Comparison of ENCODE assay signal across 2 cellular contexts in the genomic region with DNA sequence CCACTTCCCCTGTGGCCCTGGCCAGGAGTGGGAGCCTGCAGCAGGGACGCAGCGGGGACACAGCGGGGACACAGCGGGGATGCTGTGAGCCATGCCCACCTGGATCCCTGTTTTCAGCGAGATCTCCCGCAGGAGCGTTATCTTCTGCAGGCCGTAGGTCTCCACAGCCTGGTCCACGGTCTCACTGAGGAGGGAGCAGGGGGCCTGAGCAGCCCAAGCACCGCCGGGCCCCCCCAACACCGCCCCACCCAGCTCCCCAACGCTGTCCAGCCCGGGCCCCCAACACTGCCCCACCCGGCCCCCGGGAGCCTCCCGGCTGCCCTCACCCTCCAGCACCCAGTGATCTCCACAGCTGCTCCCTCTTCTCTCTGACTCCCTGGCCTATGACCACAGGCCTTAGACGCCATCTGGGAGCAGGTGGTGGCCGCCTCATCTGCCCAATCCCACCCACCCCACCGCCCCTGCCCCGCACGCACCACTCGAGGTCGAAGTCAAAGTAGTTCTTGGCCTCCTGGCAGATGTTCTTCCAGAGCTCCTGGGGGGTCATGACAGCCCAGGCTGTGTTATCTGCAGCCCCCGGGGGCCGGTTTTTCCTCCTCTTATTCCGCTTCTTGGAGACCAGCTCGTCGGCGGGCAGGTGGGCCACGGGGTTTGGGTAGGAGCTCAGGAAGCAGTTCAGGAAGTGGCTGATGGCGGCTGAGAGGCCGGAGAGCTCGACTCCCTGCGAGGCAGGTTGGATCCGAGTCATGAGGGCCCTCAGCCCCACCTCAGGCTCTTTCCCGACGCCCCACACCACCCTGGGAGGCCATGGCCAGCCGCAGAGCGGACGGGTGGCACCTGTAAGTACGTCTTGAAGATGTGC.
TF ChIP-seq lines count a peak whose summit lies in the region.

No MANE protein-coding gene starts in this region.

TF ChIP-seq in SK-N-SH, 30 proteins besides CTCF, POLR2A, EP300 and RAD21 (continued from another document):
- TF ChIP-seq, protein P1, sequence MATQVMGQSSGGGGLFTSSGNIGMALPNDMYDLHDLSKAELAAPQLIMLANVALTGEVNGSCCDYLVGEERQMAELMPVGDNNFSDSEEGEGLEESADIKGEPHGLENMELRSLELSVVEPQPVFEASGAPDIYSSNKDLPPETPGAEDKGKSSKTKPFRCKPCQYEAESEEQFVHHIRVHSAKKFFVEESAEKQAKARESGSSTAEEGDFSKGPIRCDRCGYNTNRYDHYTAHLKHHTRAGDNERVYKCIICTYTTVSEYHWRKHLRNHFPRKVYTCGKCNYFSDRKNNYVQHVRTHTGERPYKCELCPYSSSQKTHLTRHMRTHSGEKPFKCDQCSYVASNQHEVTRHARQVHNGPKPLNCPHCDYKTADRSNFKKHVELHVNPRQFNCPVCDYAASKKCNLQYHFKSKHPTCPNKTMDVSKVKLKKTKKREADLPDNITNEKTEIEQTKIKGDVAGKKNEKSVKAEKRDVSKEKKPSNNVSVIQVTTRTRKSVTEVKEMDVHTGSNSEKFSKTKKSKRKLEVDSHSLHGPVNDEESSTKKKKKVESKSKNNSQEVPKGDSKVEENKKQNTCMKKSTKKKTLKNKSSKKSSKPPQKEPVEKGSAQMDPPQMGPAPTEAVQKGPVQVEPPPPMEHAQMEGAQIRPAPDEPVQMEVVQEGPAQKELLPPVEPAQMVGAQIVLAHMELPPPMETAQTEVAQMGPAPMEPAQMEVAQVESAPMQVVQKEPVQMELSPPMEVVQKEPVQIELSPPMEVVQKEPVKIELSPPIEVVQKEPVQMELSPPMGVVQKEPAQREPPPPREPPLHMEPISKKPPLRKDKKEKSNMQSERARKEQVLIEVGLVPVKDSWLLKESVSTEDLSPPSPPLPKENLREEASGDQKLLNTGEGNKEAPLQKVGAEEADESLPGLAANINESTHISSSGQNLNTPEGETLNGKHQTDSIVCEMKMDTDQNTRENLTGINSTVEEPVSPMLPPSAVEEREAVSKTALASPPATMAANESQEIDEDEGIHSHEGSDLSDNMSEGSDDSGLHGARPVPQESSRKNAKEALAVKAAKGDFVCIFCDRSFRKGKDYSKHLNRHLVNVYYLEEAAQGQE (IDR thresholded peaks at IDR 0.05; ENCODE audit: low read depth, low read length), result no peak
- TF ChIP-seq MXI1 (IDR thresholded peaks at IDR 0.05; ENCODE audit: low read depth, low read length) (no peak), TEAD4 (IDR thresholded peaks at IDR 0.05; ENCODE audit: borderline replicate concordance, insufficient read depth) (no peak), NRF1 (IDR thresholded peaks at IDR 0.05; ENCODE audit: low read depth, low read length) (no peak), JUND (IDR thresholded peaks at IDR 0.05) (no peak), SMC3 (IDR thresholded peaks at IDR 0.05; ENCODE audit: low read depth, low read length) (no peak), GABPA (IDR thresholded peaks at IDR 0.05; ENCODE audit: low read depth) (no peak), TAF1 (IDR thresholded peaks at IDR 0.05; ENCODE audit: borderline replicate concordance, low read depth, low read length) (no peak), FOXM1 (IDR thresholded peaks at IDR 0.05; ENCODE audit: low read depth) (no peak), MEF2A (IDR thresholded peaks at IDR 0.05; ENCODE audit: borderline replicate concordance, low read depth) (no peak)
- TF ChIP-seq, protein P2, sequence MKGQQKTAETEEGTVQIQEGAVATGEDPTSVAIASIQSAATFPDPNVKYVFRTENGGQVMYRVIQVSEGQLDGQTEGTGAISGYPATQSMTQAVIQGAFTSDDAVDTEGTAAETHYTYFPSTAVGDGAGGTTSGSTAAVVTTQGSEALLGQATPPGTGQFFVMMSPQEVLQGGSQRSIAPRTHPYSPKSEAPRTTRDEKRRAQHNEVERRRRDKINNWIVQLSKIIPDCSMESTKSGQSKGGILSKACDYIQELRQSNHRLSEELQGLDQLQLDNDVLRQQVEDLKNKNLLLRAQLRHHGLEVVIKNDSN (IDR thresholded peaks at IDR 0.05; ENCODE audit: borderline replicate concordance, low read depth), result no peak
- TF ChIP-seq, protein P3, sequence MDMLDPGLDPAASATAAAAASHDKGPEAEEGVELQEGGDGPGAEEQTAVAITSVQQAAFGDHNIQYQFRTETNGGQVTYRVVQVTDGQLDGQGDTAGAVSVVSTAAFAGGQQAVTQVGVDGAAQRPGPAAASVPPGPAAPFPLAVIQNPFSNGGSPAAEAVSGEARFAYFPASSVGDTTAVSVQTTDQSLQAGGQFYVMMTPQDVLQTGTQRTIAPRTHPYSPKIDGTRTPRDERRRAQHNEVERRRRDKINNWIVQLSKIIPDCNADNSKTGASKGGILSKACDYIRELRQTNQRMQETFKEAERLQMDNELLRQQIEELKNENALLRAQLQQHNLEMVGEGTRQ (IDR thresholded peaks at IDR 0.05; ENCODE audit: borderline replicate concordance, low read depth, low read length), result no peak
- TF ChIP-seq, protein P4, sequence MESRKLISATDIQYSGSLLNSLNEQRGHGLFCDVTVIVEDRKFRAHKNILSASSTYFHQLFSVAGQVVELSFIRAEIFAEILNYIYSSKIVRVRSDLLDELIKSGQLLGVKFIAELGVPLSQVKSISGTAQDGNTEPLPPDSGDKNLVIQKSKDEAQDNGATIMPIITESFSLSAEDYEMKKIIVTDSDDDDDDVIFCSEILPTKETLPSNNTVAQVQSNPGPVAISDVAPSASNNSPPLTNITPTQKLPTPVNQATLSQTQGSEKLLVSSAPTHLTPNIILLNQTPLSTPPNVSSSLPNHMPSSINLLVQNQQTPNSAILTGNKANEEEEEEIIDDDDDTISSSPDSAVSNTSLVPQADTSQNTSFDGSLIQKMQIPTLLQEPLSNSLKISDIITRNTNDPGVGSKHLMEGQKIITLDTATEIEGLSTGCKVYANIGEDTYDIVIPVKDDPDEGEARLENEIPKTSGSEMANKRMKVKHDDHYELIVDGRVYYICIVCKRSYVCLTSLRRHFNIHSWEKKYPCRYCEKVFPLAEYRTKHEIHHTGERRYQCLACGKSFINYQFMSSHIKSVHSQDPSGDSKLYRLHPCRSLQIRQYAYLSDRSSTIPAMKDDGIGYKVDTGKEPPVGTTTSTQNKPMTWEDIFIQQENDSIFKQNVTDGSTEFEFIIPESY (IDR thresholded peaks at IDR 0.05; ENCODE audit: borderline replicate concordance, low read depth), result no peak

TF ChIP-seq in SK-N-SH treated with all-trans-retinoic acid at 6 μM for 48 hours, 23 proteins besides CTCF, POLR2A, EP300 and RAD21 (continued from another document):
- TF ChIP-seq, protein P5, sequence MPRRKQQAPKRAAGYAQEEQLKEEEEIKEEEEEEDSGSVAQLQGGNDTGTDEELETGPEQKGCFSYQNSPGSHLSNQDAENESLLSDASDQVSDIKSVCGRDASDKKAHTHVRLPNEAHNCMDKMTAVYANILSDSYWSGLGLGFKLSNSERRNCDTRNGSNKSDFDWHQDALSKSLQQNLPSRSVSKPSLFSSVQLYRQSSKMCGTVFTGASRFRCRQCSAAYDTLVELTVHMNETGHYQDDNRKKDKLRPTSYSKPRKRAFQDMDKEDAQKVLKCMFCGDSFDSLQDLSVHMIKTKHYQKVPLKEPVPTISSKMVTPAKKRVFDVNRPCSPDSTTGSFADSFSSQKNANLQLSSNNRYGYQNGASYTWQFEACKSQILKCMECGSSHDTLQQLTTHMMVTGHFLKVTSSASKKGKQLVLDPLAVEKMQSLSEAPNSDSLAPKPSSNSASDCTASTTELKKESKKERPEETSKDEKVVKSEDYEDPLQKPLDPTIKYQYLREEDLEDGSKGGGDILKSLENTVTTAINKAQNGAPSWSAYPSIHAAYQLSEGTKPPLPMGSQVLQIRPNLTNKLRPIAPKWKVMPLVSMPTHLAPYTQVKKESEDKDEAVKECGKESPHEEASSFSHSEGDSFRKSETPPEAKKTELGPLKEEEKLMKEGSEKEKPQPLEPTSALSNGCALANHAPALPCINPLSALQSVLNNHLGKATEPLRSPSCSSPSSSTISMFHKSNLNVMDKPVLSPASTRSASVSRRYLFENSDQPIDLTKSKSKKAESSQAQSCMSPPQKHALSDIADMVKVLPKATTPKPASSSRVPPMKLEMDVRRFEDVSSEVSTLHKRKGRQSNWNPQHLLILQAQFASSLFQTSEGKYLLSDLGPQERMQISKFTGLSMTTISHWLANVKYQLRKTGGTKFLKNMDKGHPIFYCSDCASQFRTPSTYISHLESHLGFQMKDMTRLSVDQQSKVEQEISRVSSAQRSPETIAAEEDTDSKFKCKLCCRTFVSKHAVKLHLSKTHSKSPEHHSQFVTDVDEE (CRISPR knock-in tag; IDR thresholded peaks at IDR 0.05), result no peak
- TF ChIP-seq, protein P6, sequence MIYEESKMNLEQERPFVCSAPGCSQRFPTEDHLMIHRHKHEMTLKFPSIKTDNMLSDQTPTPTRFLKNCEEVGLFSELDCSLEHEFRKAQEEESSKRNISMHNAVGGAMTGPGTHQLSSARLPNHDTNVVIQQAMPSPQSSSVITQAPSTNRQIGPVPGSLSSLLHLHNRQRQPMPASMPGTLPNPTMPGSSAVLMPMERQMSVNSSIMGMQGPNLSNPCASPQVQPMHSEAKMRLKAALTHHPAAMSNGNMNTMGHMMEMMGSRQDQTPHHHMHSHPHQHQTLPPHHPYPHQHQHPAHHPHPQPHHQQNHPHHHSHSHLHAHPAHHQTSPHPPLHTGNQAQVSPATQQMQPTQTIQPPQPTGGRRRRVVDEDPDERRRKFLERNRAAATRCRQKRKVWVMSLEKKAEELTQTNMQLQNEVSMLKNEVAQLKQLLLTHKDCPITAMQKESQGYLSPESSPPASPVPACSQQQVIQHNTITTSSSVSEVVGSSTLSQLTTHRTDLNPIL (CRISPR knock-in tag; IDR thresholded peaks at IDR 0.05; ENCODE audit: low read depth), result no peak
